In the genomic region with DNA sequence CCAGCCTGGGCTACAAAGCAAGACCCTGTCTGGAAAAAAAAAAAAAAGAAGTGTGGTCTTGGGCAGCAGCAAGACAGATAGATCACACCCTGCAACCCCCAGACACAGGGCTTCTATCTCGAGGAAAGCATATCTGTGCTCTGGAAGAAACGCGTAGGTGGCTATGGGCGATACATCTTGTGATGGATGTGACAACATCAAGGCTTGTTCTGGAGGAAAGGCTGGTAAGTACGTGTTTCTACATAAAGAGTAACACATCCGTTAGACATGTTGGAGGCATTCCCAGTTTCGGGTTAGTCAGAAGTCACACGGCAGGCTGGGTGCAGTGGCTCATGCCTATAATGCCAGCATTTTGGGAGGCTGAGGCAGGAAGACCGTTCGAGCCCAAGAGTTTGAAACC, we compare ENCODE assay signal across 9 cellular contexts. TPM values are rescaled to one million over a fixed set of nuclear protein-coding genes. Genes with fewer than 3 reads are reported as not detected.
DNase-seq lines count a peak whose midpoint lies in the region; ATAC-seq, FAIRE-seq and TF ChIP-seq lines count a peak whose summit lies in the region.
"Had no signal": no experiment of that assay in that cellular context is flagged by ENCODE, and none has a peak within 500 bp of the region (broad histone marks: within the 10 kb centered on the region; RNA-seq: fewer than 3 reads in every experiment).

No MANE protein-coding gene starts in this region.

- no peak overlapping the region for H3K4me3 ChIP-seq in right lobe of liver
- no peak overlapping the region for H3K4me3 ChIP-seq in HepG2 (replicated peaks in 1 of 3; ENCODE audit: insufficient read depth in 1 of 3, low read depth in 2 of 3, low read length in 3 of 3)

- H3K4me1 Mint-ChIP-seq in activated T-helper 1 cell treated with anti-CD3 and anti-CD28 coated beads, Interleukin-12 subunit alpha, Interleukin-12 subunit beta, Interleukin-2, Interleukin-4 antibody, amounts not matched to agents 30 ng/mL and 10 ng/mL and 1 ng/mL, durations not matched to agents 14 hours and 24 hours and 36 hours (ENCODE audit: low read depth) = no peaks in the 10 kb centered on the region
- no peaks in the 10 kb centered on the region for H3K4me1 Mint-ChIP-seq in effector memory CD8-positive, alpha-beta T cell (ENCODE audit: low read depth in 2 of 2)
- H3K4me1 Mint-ChIP-seq: activated B cell treated with CpG ODN at 0.5 μM for 24 hours had no signal

- H3K27ac ChIP-seq in right lobe of liver (no peak overlapping the region), HepG2 (ENCODE audit: extremely low read length, insufficient read depth, low read length) (no peak overlapping the region)

- H3K27ac Mint-ChIP-seq in activated T-helper 1 cell treated with anti-CD3 and anti-CD28 coated beads, Interleukin-12 subunit alpha, Interleukin-12 subunit beta, Interleukin-2, Interleukin-4 antibody, amounts not matched to agents 30 ng/mL and 10 ng/mL and 1 ng/mL, durations not matched to agents 14 hours and 24 hours and 36 hours = peak overlapping the region; percentile 58
- no peak overlapping the region for H3K27ac Mint-ChIP-seq in effector memory CD8-positive, alpha-beta T cell
- H3K27ac Mint-ChIP-seq: activated B cell treated with CpG ODN at 0.5 μM for 24 hours had no signal

- DNase-seq in right lobe of liver (no peak), HepG2 (ENCODE audit: low spot score) (no peak), globus pallidus (ENCODE audit: low spot score) (peak; percentile 16), midbrain (lab: John Stamatoyannopoulos, UW) (no peak)
- DNase-seq in activated T-helper 1 cell treated with anti-CD3 and anti-CD28 coated beads, Interleukin-12 subunit alpha, Interleukin-12 subunit beta, Interleukin-2, Interleukin-4 antibody, amounts not matched to agents 30 ng/mL and 10 ng/mL and 1 ng/mL, durations not matched to agents 14 hours and 24 hours and 36 hours (ENCODE audit: low spot score) = no peak
- peak; percentile 9 to 16 for DNase-seq in stimulated activated CD4-positive, alpha-beta T cell treated with anti-CD3 and anti-CD28 coated beads, Interleukin-4, amount 100 ng/mL, for 4 hours
- DNase-seq in activated effector memory CD4-positive, alpha-beta T cell treated with Interleukin-2 at 50 U/mL for 16 hours = no peak
- no peak for DNase-seq in effector memory CD8-positive, alpha-beta T cell
- DNase-seq: activated B cell treated with CpG ODN at 0.5 μM for 24 hours had no signal

- CTCF ChIA-PET in HepG2 (lab: Yijun Ruan, JAX; ENCODE audit: low intra/inter-chr PET ratio, low total read pairs) = no interaction called here

- H4K20me1 ChIP-seq in HepG2 (ENCODE audit: insufficient read depth, low read length) = no peaks in the 10 kb centered on the region

- intact Hi-C loops in right lobe of liver (cut with DNase I) (no loop called here), HepG2 (cut with micrococcal nuclease; ENCODE audit: unreplicated experiment) (no loop called here)
- intact Hi-C loops in activated T-helper 1 cell treated with anti-CD3 and anti-CD28 coated beads, Interleukin-12 subunit alpha, Interleukin-12 subunit beta, Interleukin-2, Interleukin-4 antibody, amounts not matched to agents 30 ng/mL and 10 ng/mL and 1 ng/mL, durations not matched to agents 14 hours and 24 hours and 36 hours (cut with micrococcal nuclease) = no loop called here

- FAIRE-seq in HepG2 (lab: Jason Lieb, UNC) = no peak

- no peak overlapping the region for H2AFZ ChIP-seq in HepG2 (ENCODE audit: low read length)

- TF ChIP-seq POLR2A in right lobe of liver (IDR thresholded peaks at IDR 0.05) = no peak
- no peak for TF ChIP-seq POLR2A in HepG2 (IDR thresholded peaks at IDR 0.05; ENCODE audit: insufficient read depth in 1 of 2, low read depth in 2 of 2, low read length in 2 of 2)

- POLR2A ChIA-PET in HepG2 (lab: Yijun Ruan, JAX) = no interaction called here

- H3K36me3 Mint-ChIP-seq in activated T-helper 1 cell treated with anti-CD3 and anti-CD28 coated beads, Interleukin-12 subunit alpha, Interleukin-12 subunit beta, Interleukin-2, Interleukin-4 antibody, amounts not matched to agents 30 ng/mL and 10 ng/mL and 1 ng/mL, durations not matched to agents 14 hours and 24 hours and 36 hours (ENCODE audit: low read depth) = peaks cover 8% of the 10 kb centered on the region
- peaks cover 6% of the 10 kb centered on the region for H3K36me3 Mint-ChIP-seq in effector memory CD8-positive, alpha-beta T cell (ENCODE audit: insufficient read depth)

- H3K4me3 Mint-ChIP-seq in activated T-helper 1 cell treated with anti-CD3 and anti-CD28 coated beads, Interleukin-12 subunit alpha, Interleukin-12 subunit beta, Interleukin-2, Interleukin-4 antibody, amounts not matched to agents 30 ng/mL and 10 ng/mL and 1 ng/mL, durations not matched to agents 14 hours and 24 hours and 36 hours = no peak overlapping the region
- no peak overlapping the region for H3K4me3 Mint-ChIP-seq in effector memory CD8-positive, alpha-beta T cell
- H3K4me3 Mint-ChIP-seq: activated B cell treated with CpG ODN at 0.5 μM for 24 hours had no signal

- H3K79me2 ChIP-seq in HepG2 (ENCODE audit: insufficient read depth, low read length) = no peaks in the 10 kb centered on the region

- no peaks in the 10 kb centered on the region for H3K27me3 Mint-ChIP-seq in activated T-helper 1 cell treated with anti-CD3 and anti-CD28 coated beads, Interleukin-12 subunit alpha, Interleukin-12 subunit beta, Interleukin-2, Interleukin-4 antibody, amounts not matched to agents 30 ng/mL and 10 ng/mL and 1 ng/mL, durations not matched to agents 14 hours and 24 hours and 36 hours (ENCODE audit: insufficient read depth)
- H3K27me3 Mint-ChIP-seq in effector memory CD8-positive, alpha-beta T cell = no peaks in the 10 kb centered on the region
- H3K27me3 Mint-ChIP-seq: activated B cell treated with CpG ODN at 0.5 μM for 24 hours had no signal

- no peak for TF ChIP-seq RAD21 in HepG2 (CRISPR knock-in tag; IDR thresholded peaks at IDR 0.05)

- no peak overlapping the region for H3K4me2 ChIP-seq in HepG2 (ENCODE audit: low read depth, low read length)

- in situ Hi-C loops in HepG2 (cut with HindIII; ENCODE audit: extremely low pct_ligation_motif_present, low pct_unique_long_range_greater_than_20kb) = no loop called here

- 14% methylated on average over 9 of the region's 10 CpGs for WGBS in right lobe of liver (ENCODE audit: insufficient coverage, low coverage, low lambda C conversion rate, missing lambda C conversion rate)
- WGBS in HepG2 (ENCODE audit: low lambda C conversion rate) = 80% methylated on average over 6 of the region's 10 CpGs

- TF ChIP-seq CTCF in right lobe of liver (IDR thresholded peaks at IDR 0.05) (no peak), HepG2 (CRISPR knock-in tag; IDR thresholded peaks at IDR 0.05) (no peak)

- no peaks in the 10 kb centered on the region for H3K27me3 ChIP-seq in right lobe of liver
- no peaks in the 10 kb centered on the region for H3K27me3 ChIP-seq in HepG2 (ENCODE audit: control insufficient read depth in 1 of 2, insufficient read depth in 2 of 2, low read length in 2 of 2)

- no peaks in the 10 kb centered on the region for H3K9me3 ChIP-seq in right lobe of liver
- H3K9me3 ChIP-seq in HepG2 (ENCODE audit: low read length) = no peaks in the 10 kb centered on the region

- H3K4me1 ChIP-seq in right lobe of liver (no peaks in the 10 kb centered on the region), HepG2 (ENCODE audit: insufficient read depth, low read length) (no peaks in the 10 kb centered on the region)

- no peaks in the 10 kb centered on the region for H3K9me3 Mint-ChIP-seq in activated T-helper 1 cell treated with anti-CD3 and anti-CD28 coated beads, Interleukin-12 subunit alpha, Interleukin-12 subunit beta, Interleukin-2, Interleukin-4 antibody, amounts not matched to agents 30 ng/mL and 10 ng/mL and 1 ng/mL, durations not matched to agents 14 hours and 24 hours and 36 hours
- no peaks in the 10 kb centered on the region for H3K9me3 Mint-ChIP-seq in effector memory CD8-positive, alpha-beta T cell
- H3K9me3 Mint-ChIP-seq: activated B cell treated with CpG ODN at 0.5 μM for 24 hours had no signal

- no TSS peak for BruUV-seq in HepG2 (replicated peaks; lab: Mats Ljungman, UMichigan)

- ATAC-seq in right lobe of liver = peak; percentile 50 to 80 (median 64)
- no peak for ATAC-seq in HepG2
- ATAC-seq in effector memory CD8-positive, alpha-beta T cell (replicated peaks) = no peak

- H3K36me3 ChIP-seq in right lobe of liver = peaks cover 0 to 11% (median 3%) of the 10 kb centered on the region in 4 donors
- H3K36me3 ChIP-seq in HepG2 (replicated peaks in 1 of 2; ENCODE audit: control insufficient read depth in 1 of 2, insufficient read depth in 2 of 2, low read length in 2 of 2) = no peaks in the 10 kb centered on the region; a peak in 1 of 5 replicates

- no peak overlapping the region for H3K9ac ChIP-seq in HepG2 (ENCODE audit: insufficient read depth, low read depth, low read length)

- TF ChIP-seq EP300 in HepG2 (IDR thresholded peaks at IDR 0.05; ENCODE audit: low read depth in 2 of 2, low read length in 2 of 2) (no peak), HepG2 (CRISPR knock-in tag; IDR thresholded peaks at IDR 0.05; ENCODE audit: borderline replicate concordance) (no peak)

RNA-seq across cellular contexts. Expression of a gene that starts 6.6 kb away (rescaled TPM):
- total RNA-seq in right lobe of liver (under 1 TPM in 1 of 6 experiments, not detected in 5; 0.29 TPM), HepG2 (2016; rRNA removed; fragmentation: Illumina TruSeq; extraction: Trizol) (0.13 and 0.29 TPM in 2 replicates)
- total RNA-seq in HepG2 (2016; cell fraction: cytosol; rRNA removed; fragmentation: Illumina TruSeq; extraction: Trizol; ENCODE audit: low read depth) = not detected in 2 replicates
- 0.30 TPM in 1 of 2 replicates, not detected in the other for total RNA-seq in HepG2 (2016; cell fraction: insoluble cytoplasmic fraction; rRNA removed; fragmentation: Illumina TruSeq; extraction: Trizol)
- total RNA-seq in HepG2 (2016; cell fraction: membrane; rRNA removed; fragmentation: Illumina TruSeq; extraction: Trizol) = not detected in 2 replicates
- total RNA-seq in HepG2 (2016; cell fraction: nucleus; rRNA removed; fragmentation: Illumina TruSeq; extraction: Trizol) = not detected in 2 replicates
- polyA plus RNA-seq in HepG2 (2011; rRNA removed) = 0.91 and 1.9 TPM in 2 replicates
- 1.8 and 2.5 TPM in 2 replicates for polyA plus RNA-seq in HepG2 (2011; cell fraction: cytosol; rRNA removed)
- 1.9 and 2.8 TPM in 2 replicates for polyA plus RNA-seq in HepG2 (2011; cell fraction: nucleus; rRNA removed)
- polyA plus RNA-seq in HepG2 (2012) = 1.0 and 3.6 TPM in 2 replicates
- not detected in 2 replicates for polyA plus RNA-seq in HepG2 (2016; cell fraction: cytosol; fragmentation: Illumina TruSeq; extraction: Trizol; ENCODE audit: low read depth)
- not detected in 2 replicates for polyA plus RNA-seq in HepG2 (2016; cell fraction: insoluble cytoplasmic fraction; fragmentation: Illumina TruSeq; extraction: Trizol; ENCODE audit: low read depth)
- not detected in 2 replicates for polyA plus RNA-seq in HepG2 (2016; cell fraction: membrane; fragmentation: Illumina TruSeq; extraction: Trizol; ENCODE audit: low read depth)
- not detected in 2 replicates for polyA plus RNA-seq in HepG2 (2016; cell fraction: nucleus; fragmentation: Illumina TruSeq; extraction: Trizol; ENCODE audit: insufficient read depth, low read depth)
- 0.37 and 0.50 TPM in 2 replicates for polyA minus RNA-seq in HepG2 (2011; rRNA and poly(A)+ RNA removed; ENCODE audit: low replicate concordance)
- not detected in 2 replicates for polyA minus RNA-seq in HepG2 (2011; cell fraction: cytosol; rRNA and poly(A)+ RNA removed)
- 0.77 TPM in 1 of 2 replicates, not detected in the other for polyA minus RNA-seq in HepG2 (2011; cell fraction: nucleus; rRNA and poly(A)+ RNA removed)
- total RNA-seq in activated T-helper 1 cell treated with anti-CD3 and anti-CD28 coated beads, Interleukin-12 subunit alpha, Interleukin-12 subunit beta, Interleukin-2, Interleukin-4 antibody, amounts not matched to agents 30 ng/mL and 10 ng/mL and 1 ng/mL, durations not matched to agents 14 hours and 24 hours and 36 hours = not detected in 2 replicates
- total RNA-seq: activated B cell treated with CpG ODN at 0.5 μM for 24 hours had no signal

RNA-seq across cellular contexts. Expression of a gene that starts 26.8 kb away (rescaled TPM):
- total RNA-seq in right lobe of liver = 100 to 1,000 TPM; 306 to 376 (median 349) TPM
- 34.3 and 82.3 TPM in 2 replicates for total RNA-seq in HepG2 (2016; rRNA removed; fragmentation: Illumina TruSeq; extraction: Trizol)
- 9.0 and 9.7 TPM in 2 replicates for total RNA-seq in HepG2 (2016; cell fraction: cytosol; rRNA removed; fragmentation: Illumina TruSeq; extraction: Trizol; ENCODE audit: low read depth)
- total RNA-seq in HepG2 (2016; cell fraction: insoluble cytoplasmic fraction; rRNA removed; fragmentation: Illumina TruSeq; extraction: Trizol) = 28.8 and 87.6 TPM in 2 replicates
- total RNA-seq in HepG2 (2016; cell fraction: membrane; rRNA removed; fragmentation: Illumina TruSeq; extraction: Trizol) = 25.3 and 25.9 TPM in 2 replicates
- 82.3 and 93.1 TPM in 2 replicates for total RNA-seq in HepG2 (2016; cell fraction: nucleus; rRNA removed; fragmentation: Illumina TruSeq; extraction: Trizol)
- polyA plus RNA-seq in HepG2 (2011; rRNA removed) = 106 and 144 TPM in 2 replicates
- polyA plus RNA-seq in HepG2 (2011; cell fraction: cytosol; rRNA removed) = 86.9 and 132 TPM in 2 replicates
- polyA plus RNA-seq in HepG2 (2011; cell fraction: nucleus; rRNA removed) = 169 and 200 TPM in 2 replicates
- polyA plus RNA-seq in HepG2 (2012) = 83.2 and 101 TPM in 2 replicates
- 16.8 and 17.5 TPM in 2 replicates for polyA plus RNA-seq in HepG2 (2016; cell fraction: cytosol; fragmentation: Illumina TruSeq; extraction: Trizol; ENCODE audit: low read depth)
- polyA plus RNA-seq in HepG2 (2016; cell fraction: insoluble cytoplasmic fraction; fragmentation: Illumina TruSeq; extraction: Trizol; ENCODE audit: low read depth) = 32.3 and 40.2 TPM in 2 replicates
- polyA plus RNA-seq in HepG2 (2016; cell fraction: membrane; fragmentation: Illumina TruSeq; extraction: Trizol; ENCODE audit: low read depth) = 25.6 and 28.2 TPM in 2 replicates
- 164 and 172 TPM in 2 replicates for polyA plus RNA-seq in HepG2 (2016; cell fraction: nucleus; fragmentation: Illumina TruSeq; extraction: Trizol; ENCODE audit: insufficient read depth, low read depth)
- polyA minus RNA-seq in HepG2 (2011; rRNA and poly(A)+ RNA removed; ENCODE audit: low replicate concordance) = 57.6 and 72.0 TPM in 2 replicates
- 40.4 and 44.8 TPM in 2 replicates for polyA minus RNA-seq in HepG2 (2011; cell fraction: cytosol; rRNA and poly(A)+ RNA removed)
- 23.2 and 25.9 TPM in 2 replicates for polyA minus RNA-seq in HepG2 (2011; cell fraction: nucleus; rRNA and poly(A)+ RNA removed)
- 117 and 122 TPM in 2 replicates for total RNA-seq in activated T-helper 1 cell treated with anti-CD3 and anti-CD28 coated beads, Interleukin-12 subunit alpha, Interleukin-12 subunit beta, Interleukin-2, Interleukin-4 antibody, amounts not matched to agents 30 ng/mL and 10 ng/mL and 1 ng/mL, durations not matched to agents 14 hours and 24 hours and 36 hours

RNA-seq across cellular contexts. Expression of a gene that starts 27.8 kb away (rescaled TPM):
- total RNA-seq in right lobe of liver = 10 to 100 TPM; 15.9 to 54.1 (median 30.8) TPM
- total RNA-seq in HepG2 (2016; rRNA removed; fragmentation: Illumina TruSeq; extraction: Trizol) = 167 and 176 TPM in 2 replicates
- total RNA-seq in HepG2 (2016; cell fraction: cytosol; rRNA removed; fragmentation: Illumina TruSeq; extraction: Trizol; ENCODE audit: low read depth) = 230 and 246 TPM in 2 replicates
- 165 and 193 TPM in 2 replicates for total RNA-seq in HepG2 (2016; cell fraction: insoluble cytoplasmic fraction; rRNA removed; fragmentation: Illumina TruSeq; extraction: Trizol)
- total RNA-seq in HepG2 (2016; cell fraction: membrane; rRNA removed; fragmentation: Illumina TruSeq; extraction: Trizol) = 237 and 254 TPM in 2 replicates
- total RNA-seq in HepG2 (2016; cell fraction: nucleus; rRNA removed; fragmentation: Illumina TruSeq; extraction: Trizol) = 96.5 and 102 TPM in 2 replicates
- 139 and 164 TPM in 2 replicates for polyA plus RNA-seq in HepG2 (2011; rRNA removed)
- 118 and 159 TPM in 2 replicates for polyA plus RNA-seq in HepG2 (2011; cell fraction: cytosol; rRNA removed)
- polyA plus RNA-seq in HepG2 (2011; cell fraction: nucleus; rRNA removed) = 330 and 345 TPM in 2 replicates
- 158 and 165 TPM in 2 replicates for polyA plus RNA-seq in HepG2 (2012)
- polyA plus RNA-seq in HepG2 (2016; cell fraction: cytosol; fragmentation: Illumina TruSeq; extraction: Trizol; ENCODE audit: low read depth) = 324 and 380 TPM in 2 replicates
- polyA plus RNA-seq in HepG2 (2016; cell fraction: insoluble cytoplasmic fraction; fragmentation: Illumina TruSeq; extraction: Trizol; ENCODE audit: low read depth) = 326 and 339 TPM in 2 replicates
- polyA plus RNA-seq in HepG2 (2016; cell fraction: membrane; fragmentation: Illumina TruSeq; extraction: Trizol; ENCODE audit: low read depth) = 331 and 356 TPM in 2 replicates
- 298 and 326 TPM in 2 replicates for polyA plus RNA-seq in HepG2 (2016; cell fraction: nucleus; fragmentation: Illumina TruSeq; extraction: Trizol; ENCODE audit: insufficient read depth, low read depth)
- 81.2 and 143 TPM in 2 replicates for polyA minus RNA-seq in HepG2 (2011; rRNA and poly(A)+ RNA removed; ENCODE audit: low replicate concordance)
- 66.1 and 82.4 TPM in 2 replicates for polyA minus RNA-seq in HepG2 (2011; cell fraction: cytosol; rRNA and poly(A)+ RNA removed)
- polyA minus RNA-seq in HepG2 (2011; cell fraction: nucleus; rRNA and poly(A)+ RNA removed) = 85.3 and 90.1 TPM in 2 replicates
- total RNA-seq in activated T-helper 1 cell treated with anti-CD3 and anti-CD28 coated beads, Interleukin-12 subunit alpha, Interleukin-12 subunit beta, Interleukin-2, Interleukin-4 antibody, amounts not matched to agents 30 ng/mL and 10 ng/mL and 1 ng/mL, durations not matched to agents 14 hours and 24 hours and 36 hours = 292 and 295 TPM in 2 replicates

RNA-seq across cellular contexts. Expression of a gene that starts 28.4 kb away (rescaled TPM):
- not detected for total RNA-seq in right lobe of liver
- total RNA-seq in HepG2 (2016; rRNA removed; fragmentation: Illumina TruSeq; extraction: Trizol) = not detected in 2 replicates
- total RNA-seq in HepG2 (2016; cell fraction: cytosol; rRNA removed; fragmentation: Illumina TruSeq; extraction: Trizol; ENCODE audit: low read depth) = not detected in 2 replicates
- total RNA-seq in HepG2 (2016; cell fraction: insoluble cytoplasmic fraction; rRNA removed; fragmentation: Illumina TruSeq; extraction: Trizol) = not detected in 2 replicates
- 0.12 TPM in 1 of 2 replicates, not detected in the other for total RNA-seq in HepG2 (2016; cell fraction: membrane; rRNA removed; fragmentation: Illumina TruSeq; extraction: Trizol)
- not detected in 2 replicates for total RNA-seq in HepG2 (2016; cell fraction: nucleus; rRNA removed; fragmentation: Illumina TruSeq; extraction: Trizol)
- polyA plus RNA-seq in HepG2 (2011; rRNA removed) = 0.04 and 0.08 TPM in 2 replicates
- polyA plus RNA-seq in HepG2 (2011; cell fraction: cytosol; rRNA removed) = 0.04 and 0.11 TPM in 2 replicates
- polyA plus RNA-seq in HepG2 (2011; cell fraction: nucleus; rRNA removed) = 0.23 and 0.24 TPM in 2 replicates
- polyA plus RNA-seq in HepG2 (2012) = 0.19 TPM in 1 of 2 replicates, not detected in the other
- polyA plus RNA-seq in HepG2 (2016; cell fraction: cytosol; fragmentation: Illumina TruSeq; extraction: Trizol; ENCODE audit: low read depth) = not detected in 2 replicates
- not detected in 2 replicates for polyA plus RNA-seq in HepG2 (2016; cell fraction: insoluble cytoplasmic fraction; fragmentation: Illumina TruSeq; extraction: Trizol; ENCODE audit: low read depth)
- not detected in 2 replicates for polyA plus RNA-seq in HepG2 (2016; cell fraction: membrane; fragmentation: Illumina TruSeq; extraction: Trizol; ENCODE audit: low read depth)
- not detected in 2 replicates for polyA plus RNA-seq in HepG2 (2016; cell fraction: nucleus; fragmentation: Illumina TruSeq; extraction: Trizol; ENCODE audit: insufficient read depth, low read depth)
- 0.24 TPM in 1 of 2 replicates, not detected in the other for polyA minus RNA-seq in HepG2 (2011; rRNA and poly(A)+ RNA removed; ENCODE audit: low replicate concordance)
- polyA minus RNA-seq in HepG2 (2011; cell fraction: cytosol; rRNA and poly(A)+ RNA removed) = not detected in 2 replicates
- polyA minus RNA-seq in HepG2 (2011; cell fraction: nucleus; rRNA and poly(A)+ RNA removed) = not detected in 2 replicates
- not detected in 2 replicates for total RNA-seq in activated T-helper 1 cell treated with anti-CD3 and anti-CD28 coated beads, Interleukin-12 subunit alpha, Interleukin-12 subunit beta, Interleukin-2, Interleukin-4 antibody, amounts not matched to agents 30 ng/mL and 10 ng/mL and 1 ng/mL, durations not matched to agents 14 hours and 24 hours and 36 hours
- total RNA-seq: activated B cell treated with CpG ODN at 0.5 μM for 24 hours had no signal

RNA-seq across cellular contexts. Expression of a gene that starts 38.2 kb away (rescaled TPM):
- total RNA-seq in right lobe of liver (over 10,000 TPM in 3 of 6 experiments, 1,000 to 10,000 TPM in 3; 5,005 to 19,229 (median 10,447) TPM), HepG2 (2016; rRNA removed; fragmentation: Illumina TruSeq; extraction: Trizol) (3,909 and 8,800 TPM in 2 replicates)
- total RNA-seq in HepG2 (2016; cell fraction: cytosol; rRNA removed; fragmentation: Illumina TruSeq; extraction: Trizol; ENCODE audit: low read depth) = 89,971 and 90,879 TPM in 2 replicates
- total RNA-seq in HepG2 (2016; cell fraction: insoluble cytoplasmic fraction; rRNA removed; fragmentation: Illumina TruSeq; extraction: Trizol) = 3,851 and 8,859 TPM in 2 replicates
- 51,578 and 56,338 TPM in 2 replicates for total RNA-seq in HepG2 (2016; cell fraction: membrane; rRNA removed; fragmentation: Illumina TruSeq; extraction: Trizol)
- total RNA-seq in HepG2 (2016; cell fraction: nucleus; rRNA removed; fragmentation: Illumina TruSeq; extraction: Trizol) = 2,617 and 3,067 TPM in 2 replicates
- polyA plus RNA-seq in HepG2 (2011; rRNA removed) = 2,513 and 2,721 TPM in 2 replicates
- polyA plus RNA-seq in HepG2 (2011; cell fraction: cytosol; rRNA removed) = 2,416 and 4,778 TPM in 2 replicates
- 1,286 and 1,341 TPM in 2 replicates for polyA plus RNA-seq in HepG2 (2011; cell fraction: nucleus; rRNA removed)
- polyA plus RNA-seq in HepG2 (2012) = 3,171 and 4,080 TPM in 2 replicates
- polyA plus RNA-seq in HepG2 (2016; cell fraction: cytosol; fragmentation: Illumina TruSeq; extraction: Trizol; ENCODE audit: low read depth) = 183,517 and 194,436 TPM in 2 replicates
- polyA plus RNA-seq in HepG2 (2016; cell fraction: insoluble cytoplasmic fraction; fragmentation: Illumina TruSeq; extraction: Trizol; ENCODE audit: low read depth) = 7,307 and 7,404 TPM in 2 replicates
- 88,210 and 91,472 TPM in 2 replicates for polyA plus RNA-seq in HepG2 (2016; cell fraction: membrane; fragmentation: Illumina TruSeq; extraction: Trizol; ENCODE audit: low read depth)
- 7,073 and 8,244 TPM in 2 replicates for polyA plus RNA-seq in HepG2 (2016; cell fraction: nucleus; fragmentation: Illumina TruSeq; extraction: Trizol; ENCODE audit: insufficient read depth, low read depth)
- 1,399 and 2,171 TPM in 2 replicates for polyA minus RNA-seq in HepG2 (2011; rRNA and poly(A)+ RNA removed; ENCODE audit: low replicate concordance)
- 634 and 932 TPM in 2 replicates for polyA minus RNA-seq in HepG2 (2011; cell fraction: cytosol; rRNA and poly(A)+ RNA removed)
- 209 and 221 TPM in 2 replicates for polyA minus RNA-seq in HepG2 (2011; cell fraction: nucleus; rRNA and poly(A)+ RNA removed)
- total RNA-seq in activated T-helper 1 cell treated with anti-CD3 and anti-CD28 coated beads, Interleukin-12 subunit alpha, Interleukin-12 subunit beta, Interleukin-2, Interleukin-4 antibody, amounts not matched to agents 30 ng/mL and 10 ng/mL and 1 ng/mL, durations not matched to agents 14 hours and 24 hours and 36 hours = 651 and 662 TPM in 2 replicates

Comparison
In these comparisons a context has a peak if more than half of its experiments do, and no peak if none do; other contexts are left out.
1. ATAC-seq: peak in right lobe of liver (4 of 4); none in HepG2 (single experiment) and effector memory CD8-positive, alpha-beta T cell (single experiment).
2. DNase-seq: peak in globus pallidus (single experiment) and stimulated activated CD4-positive, alpha-beta T cell treated with anti-CD3 and anti-CD28 coated beads, Interleukin-4, amount 100 ng/mL, for 4 hours (2 of 2); none in right lobe of liver (0 of 3), HepG2 (single experiment), activated T-helper 1 cell treated with anti-CD3 and anti-CD28 coated beads, Interleukin-12 subunit alpha, Interleukin-12 subunit beta, Interleukin-2, Interleukin-4 antibody, amounts not matched to agents 30 ng/mL and 10 ng/mL and 1 ng/mL, durations not matched to agents 14 hours and 24 hours and 36 hours (single experiment), activated effector memory CD4-positive, alpha-beta T cell treated with Interleukin-2 at 50 U/mL for 16 hours (single experiment), midbrain (single experiment) and effector memory CD8-positive, alpha-beta T cell (0 of 3).